27 cellular contexts compared by ENCODE assay signal in the genomic region with DNA sequence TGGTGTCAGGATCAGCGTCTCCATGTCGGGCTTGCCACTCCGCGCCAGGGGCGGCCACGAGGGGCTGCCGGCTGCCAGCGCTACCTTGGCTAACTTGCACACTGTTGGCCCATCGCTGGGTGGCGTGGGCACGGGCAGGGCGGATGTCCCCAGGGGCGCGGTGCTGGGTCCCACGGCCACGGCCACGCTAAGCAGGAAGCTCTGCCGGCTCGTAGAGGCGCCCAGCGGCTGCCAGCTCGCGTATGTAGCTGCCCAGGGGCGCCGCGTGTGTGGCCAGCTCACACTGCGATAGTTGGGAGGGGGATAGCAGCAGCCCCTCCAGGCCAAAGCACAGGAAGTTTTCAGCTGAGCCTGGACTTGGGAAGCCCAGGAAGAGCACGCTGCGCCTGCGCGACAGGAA.
A peak's percentile ranks its signal among the peaks of the same experiment; 100 is the strongest.
DNase-seq lines count a peak whose midpoint lies in the region; ATAC-seq, FAIRE-seq and TF ChIP-seq lines count a peak whose summit lies in the region.
"Had no signal": no experiment of that assay in that cellular context is flagged by ENCODE, and none has a peak within 500 bp of the region (broad histone marks: within the 10 kb centered on the region; RNA-seq: fewer than 3 reads in every experiment).

No MANE protein-coding gene starts in this region.

- H3K9me3 Mint-ChIP-seq in stimulated activated memory B cell treated with anti-CD40 and anti-IgM and Interleukin-4, amounts not matched to agents 10 μg/mL and 1 μg/mL and 100 μg/mL, for 72 hours = peaks cover 9% of the 10 kb centered on the region

- H3K36me3 ChIP-seq in esophagus muscularis mucosa (no peaks in the 10 kb centered on the region), kidney (ENCODE audit: control insufficient read depth in 1 of 2, insufficient read depth in 2 of 2, low read length in 2 of 2) (no peaks in the 10 kb centered on the region), gastrocnemius medialis (no peaks in the 10 kb centered on the region)
- H3K36me3 ChIP-seq: BE2C, BLaER1 had no signal

- TF ChIP-seq EP300 in esophagus muscularis mucosa (IDR thresholded peaks at IDR 0.05) = no peak

- ATAC-seq in gastrocnemius medialis (no peak), GM19395 (IDR thresholded peaks at IDR 0.05; ENCODE audit: unreplicated experiment) (no peak)
- ATAC-seq in stimulated activated memory B cell treated with anti-CD40 and anti-IgM and Interleukin-4, amounts not matched to agents 10 μg/mL and 1 μg/mL and 100 μg/mL, for 72 hours = no peak
- ATAC-seq: GM12878 had no signal

- H3K27me3 ChIP-seq in esophagus muscularis mucosa (peaks cover 0 to 29% (median 0%) of the 10 kb centered on the region in 4 donors), gastrocnemius medialis (no peaks in the 10 kb centered on the region)
- H3K27me3 ChIP-seq: BE2C, BLaER1 had no signal

- DNase-seq in esophagus muscularis mucosa (ENCODE audit: extremely low spot score) = peak; percentile 34
- peak; percentile 68 for DNase-seq in kidney
- peak; percentile 70 for DNase-seq in posterior vena cava (ENCODE audit: low spot score)
- no peak for DNase-seq in gastrocnemius medialis
- DNase-seq: 8988T; ACHN; BE2C; C1 segment of cervical spinal cord; CD4-positive, alpha-beta memory T cell; CD4-positive, CD25-positive, alpha-beta regulatory T cell; CD8-positive, alpha-beta memory T cell; COR-L47; DMS 273 treated with DMSO at 0.1 percent for 48 hours; DMS153; DMS53; DMS79; DND-41; EL; GDM1 had no signal

- H3K9me3 ChIP-seq in esophagus muscularis mucosa (peaks cover 0 to 6% (median 0%) of the 10 kb centered on the region in 4 donors), kidney (ENCODE audit: control insufficient read depth in 1 of 2, low read length in 2 of 2) (no peaks in the 10 kb centered on the region), gastrocnemius medialis (no peaks in the 10 kb centered on the region)
- H3K9me3 ChIP-seq: BE2C had no signal

- 92% methylated on average over 10 of the region's 31 CpGs for WGBS in esophagus muscularis mucosa

- H3K4me3 Mint-ChIP-seq in stimulated activated memory B cell treated with anti-CD40 and anti-IgM and Interleukin-4, amounts not matched to agents 10 μg/mL and 1 μg/mL and 100 μg/mL, for 72 hours = no peak overlapping the region
- H3K4me3 Mint-ChIP-seq: CD14-positive monocyte; CD4-positive, alpha-beta memory T cell; CD4-positive, CD25-positive, alpha-beta regulatory T cell; CD8-positive, alpha-beta memory T cell had no signal

- H3K9ac ChIP-seq in kidney (ENCODE audit: low read length in 2 of 2) = no peak overlapping the region
- H3K9ac ChIP-seq: BLaER1 had no signal

- H3K27me3 Mint-ChIP-seq in stimulated activated memory B cell treated with anti-CD40 and anti-IgM and Interleukin-4, amounts not matched to agents 10 μg/mL and 1 μg/mL and 100 μg/mL, for 72 hours = no peaks in the 10 kb centered on the region
- H3K27me3 Mint-ChIP-seq: CD4-positive, CD25-positive, alpha-beta regulatory T cell; CD8-positive, alpha-beta memory T cell had no signal

- H3K36me3 Mint-ChIP-seq in stimulated activated memory B cell treated with anti-CD40 and anti-IgM and Interleukin-4, amounts not matched to agents 10 μg/mL and 1 μg/mL and 100 μg/mL, for 72 hours = no peaks in the 10 kb centered on the region
- H3K36me3 Mint-ChIP-seq: CD14-positive monocyte; CD4-positive, alpha-beta memory T cell; CD4-positive, CD25-positive, alpha-beta regulatory T cell; CD8-positive, alpha-beta memory T cell had no signal

- H3K4me3 ChIP-seq in esophagus muscularis mucosa = no peak overlapping the region
- no peak overlapping the region for H3K4me3 ChIP-seq in kidney (ENCODE audit: low read length in 2 of 2)
- no peak overlapping the region for H3K4me3 ChIP-seq in gastrocnemius medialis
- H3K4me3 ChIP-seq: BLaER1, GM12878 had no signal

- no peaks in the 10 kb centered on the region for H3K4me1 Mint-ChIP-seq in stimulated activated memory B cell treated with anti-CD40 and anti-IgM and Interleukin-4, amounts not matched to agents 10 μg/mL and 1 μg/mL and 100 μg/mL, for 72 hours
- H3K4me1 Mint-ChIP-seq: CD14-positive monocyte; CD4-positive, alpha-beta memory T cell; CD8-positive, alpha-beta memory T cell had no signal

- in situ Hi-C loops in gastrocnemius medialis (cut with MboI; ENCODE audit: low sequenced_read_pairs in 4 of 4) = no loop called here

- no peak for TF ChIP-seq CTCF in esophagus muscularis mucosa (IDR thresholded peaks at IDR 0.05)
- no peak for TF ChIP-seq CTCF in kidney (IDR thresholded peaks at IDR 0.05; ENCODE audit: borderline replicate concordance, extremely low read depth, insufficient read depth)
- TF ChIP-seq CTCF in gastrocnemius medialis (IDR thresholded peaks at IDR 0.05 in 4 of 5, conservative IDR thresholded peaks at IDR 0.05 in 1 of 5) = no peak

- H3K27ac ChIP-seq in esophagus muscularis mucosa (replicated peaks in 1 of 4) (no peak overlapping the region), kidney (ENCODE audit: low read depth in 2 of 2, low read length in 2 of 2) (no peak overlapping the region), gastrocnemius medialis (no peak overlapping the region)
- H3K27ac ChIP-seq: BLaER1 had no signal

- no peak overlapping the region for H3K27ac Mint-ChIP-seq in stimulated activated memory B cell treated with anti-CD40 and anti-IgM and Interleukin-4, amounts not matched to agents 10 μg/mL and 1 μg/mL and 100 μg/mL, for 72 hours
- H3K27ac Mint-ChIP-seq: CD14-positive monocyte; CD4-positive, alpha-beta memory T cell; CD8-positive, alpha-beta memory T cell had no signal

- intact Hi-C loops in esophagus muscularis mucosa (cut with DNase I) = no loop called here
- intact Hi-C loops in kidney (cut with DNase I) = no loop called here
- intact Hi-C loops in posterior vena cava (cut with DNase I) = no loop called here
- intact Hi-C loops in gastrocnemius medialis (cut with DNase I; ENCODE audit: low total_unique reads) = no loop called here

- H3K4me1 ChIP-seq in esophagus muscularis mucosa (no peaks in the 10 kb centered on the region), kidney (ENCODE audit: control insufficient read depth in 1 of 2, insufficient read depth in 1 of 2, low read depth in 1 of 2, low read length in 2 of 2) (no peaks in the 10 kb centered on the region), gastrocnemius medialis (no peaks in the 10 kb centered on the region)
- H3K4me1 ChIP-seq: BE2C, BLaER1 had no signal

- TF ChIP-seq POLR2A in esophagus muscularis mucosa (IDR thresholded peaks at IDR 0.05; ENCODE audit: low read depth) (no peak), gastrocnemius medialis (IDR thresholded peaks at IDR 0.05) (no peak)

- no peak for FAIRE-seq in kidney (lab: Jason Lieb, UNC)
- FAIRE-seq: A204.1, GM12878, GM12892, GM18507 had no signal

Comparison
In these comparisons a context has a peak if more than half of its experiments do, and no peak if none do; other contexts are left out.
1. DNase-seq: peak in esophagus muscularis mucosa (single experiment), kidney (single experiment) and posterior vena cava (single experiment); none in gastrocnemius medialis (0 of 2).